In the genomic region with DNA sequence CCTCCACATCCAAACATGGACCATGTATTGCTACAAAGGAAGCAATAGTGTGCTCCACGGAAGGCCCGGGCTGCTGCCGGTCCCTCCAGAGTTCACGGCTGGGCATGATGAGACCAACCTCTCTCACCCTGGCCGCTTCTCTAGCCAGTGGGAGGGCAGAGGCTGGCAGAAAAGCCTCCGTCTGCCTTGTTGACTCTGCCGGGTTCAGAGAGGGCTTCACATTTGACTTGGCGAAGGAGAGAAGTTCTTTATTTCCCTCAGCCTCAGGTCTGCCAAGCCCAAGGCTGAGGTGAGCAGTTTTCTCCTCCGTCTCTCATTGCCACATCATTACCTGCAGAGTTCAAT, we compare ENCODE assay signal across 13 cellular contexts.
A peak's percentile ranks its signal among the peaks of the same experiment; 100 is the strongest.
DNase-seq lines count a peak whose midpoint lies in the region; ATAC-seq and TF ChIP-seq lines count a peak whose summit lies in the region.
"Had no signal": no experiment of that assay in that cellular context is flagged by ENCODE, and none has a peak within 500 bp of the region (broad histone marks: within the 10 kb centered on the region; RNA-seq: fewer than 3 reads in every experiment).

No MANE protein-coding gene starts in this region.

- TF ChIP-seq EP300 in gastroesophageal sphincter (IDR thresholded peaks at IDR 0.05), result no peak
- TF ChIP-seq EP300 in ovary (IDR thresholded peaks at IDR 0.05), result no peak
- TF ChIP-seq EP300 in upper lobe of left lung (IDR thresholded peaks at IDR 0.05), result no peak

- no peaks in the 10 kb centered on the region for H3K36me3 Mint-ChIP-seq in activated T-helper 2 cell treated with anti-CD3 and anti-CD28 coated beads, Interferon-gamma antibody, Interleukin-2, Interleukin-4, amounts not matched to agents 10 μg/mL and 5 μg/mL and 100 μg/mL, durations not matched to agents 14 hours and 24 hours and 36 hours (ENCODE audit: low read depth)
- H3K36me3 Mint-ChIP-seq: stimulated activated memory B cell treated with anti-CD40 and anti-IgM and Interleukin-4, amounts not matched to agents 10 μg/mL and 1 μg/mL and 100 μg/mL, for 72 hours had no signal

- intact Hi-C loops in ovary (cut with DNase I), result loop anchor here in 1 of 4 donors (10.0 kb wide), 1 partner anchor 92 kb away; no protein-coding TSS in a partner anchor
- intact Hi-C loops in activated T-helper 2 cell treated with anti-CD3 and anti-CD28 coated beads, Interferon-gamma antibody, Interleukin-2, Interleukin-4, amounts not matched to agents 10 μg/mL and 5 μg/mL and 100 μg/mL, durations not matched to agents 14 hours and 24 hours and 36 hours (cut with micrococcal nuclease), result no loop called here

- H3K4me3 ChIP-seq in gastroesophageal sphincter (no peak overlapping the region), ovary (no peak overlapping the region), upper lobe of left lung (no peak overlapping the region)

- peaks cover 0 to 54% (median 15%) of the 10 kb centered on the region in 3 donors for H3K4me1 ChIP-seq in gastroesophageal sphincter
- H3K4me1 ChIP-seq in ovary (ENCODE audit: insufficient read depth), result peaks cover 33% of the 10 kb centered on the region
- peaks cover 28 to 48% (median 42%) of the 10 kb centered on the region in 4 donors for H3K4me1 ChIP-seq in upper lobe of left lung

- H3K9me3 ChIP-seq in gastroesophageal sphincter, result no peaks in the 10 kb centered on the region
- no peaks in the 10 kb centered on the region for H3K9me3 ChIP-seq in ovary
- H3K9me3 ChIP-seq in upper lobe of left lung, result no peaks in the 10 kb centered on the region

- H3K27ac ChIP-seq in VCaP, result peak overlapping the region; percentile 34
- peak overlapping the region in 3 of 4 donors; percentile 32 to 65 (median 65) for H3K27ac ChIP-seq in gastroesophageal sphincter
- peak overlapping the region; percentile 50 to 92 for H3K27ac ChIP-seq in ovary
- peak overlapping the region; percentile 12 to 86 (median 76) for H3K27ac ChIP-seq in upper lobe of left lung

- WGBS in gastroesophageal sphincter (ENCODE audit: low coverage in 1 of 2), 2 donors, result 94 to 97% methylated on average over 5 to 8 of the region's 9 CpGs
- WGBS in ovary, 3 donors, result 74 to 81% (median 81%) methylated on average over 9 of the region's 9 CpGs
- WGBS in upper lobe of left lung, 2 donors, result 80 to 91% methylated on average over 9 of the region's 9 CpGs

- no peak for TF ChIP-seq CTCF in VCaP (conservative IDR thresholded peaks at IDR 0.05)
- no peak for TF ChIP-seq CTCF in gastroesophageal sphincter (IDR thresholded peaks at IDR 0.05)
- TF ChIP-seq CTCF in ovary (IDR thresholded peaks at IDR 0.05), result no peak
- TF ChIP-seq CTCF in upper lobe of left lung (IDR thresholded peaks at IDR 0.05), result no peak

- DNase-seq in ovary (no peak), upper lobe of left lung (no peak)
- no peak for DNase-seq in activated T-helper 2 cell treated with anti-CD3 and anti-CD28 coated beads, Interferon-gamma antibody, Interleukin-2, Interleukin-4, amounts not matched to agents 10 μg/mL and 5 μg/mL and 100 μg/mL, durations not matched to agents 14 hours and 24 hours and 36 hours (ENCODE audit: low spot score)
- DNase-seq: activated CD4-positive, alpha-beta T cell treated with anti-CD3 and anti-CD28 coated beads, Interleukin-2, amount 50 U/mL, for 48 hours; activated naive CD4-positive, alpha-beta T cell treated with anti-CD3 and anti-CD28 coated beads for 36 hours; NCI-H2171; nucleus accumbens; stimulated activated CD4-positive, alpha-beta T cell treated with anti-CD3 and anti-CD28 coated beads, Interleukin-2, amount 100 ng/mL, for 24 hours had no signal

- no peak overlapping the region for H3K4me3 Mint-ChIP-seq in activated T-helper 2 cell treated with anti-CD3 and anti-CD28 coated beads, Interferon-gamma antibody, Interleukin-2, Interleukin-4, amounts not matched to agents 10 μg/mL and 5 μg/mL and 100 μg/mL, durations not matched to agents 14 hours and 24 hours and 36 hours (ENCODE audit: low read depth)
- H3K4me3 Mint-ChIP-seq: activated naive CD4-positive, alpha-beta T cell treated with anti-CD3 and anti-CD28 coated beads for 36 hours; stimulated activated memory B cell treated with anti-CD40 and anti-IgM and Interleukin-4, amounts not matched to agents 10 μg/mL and 1 μg/mL and 100 μg/mL, for 72 hours had no signal

- TF ChIP-seq POLR2A in gastroesophageal sphincter (IDR thresholded peaks at IDR 0.05) (no peak), ovary (IDR thresholded peaks at IDR 0.05) (no peak), upper lobe of left lung (IDR thresholded peaks at IDR 0.05) (no peak)

- no peaks in the 10 kb centered on the region for H3K36me3 ChIP-seq in gastroesophageal sphincter
- no peaks in the 10 kb centered on the region for H3K36me3 ChIP-seq in ovary
- H3K36me3 ChIP-seq in upper lobe of left lung, result no peaks in the 10 kb centered on the region

- no peaks in the 10 kb centered on the region for H3K27me3 Mint-ChIP-seq in activated T-helper 2 cell treated with anti-CD3 and anti-CD28 coated beads, Interferon-gamma antibody, Interleukin-2, Interleukin-4, amounts not matched to agents 10 μg/mL and 5 μg/mL and 100 μg/mL, durations not matched to agents 14 hours and 24 hours and 36 hours (ENCODE audit: low read depth)
- H3K27me3 Mint-ChIP-seq: stimulated activated memory B cell treated with anti-CD40 and anti-IgM and Interleukin-4, amounts not matched to agents 10 μg/mL and 1 μg/mL and 100 μg/mL, for 72 hours had no signal

- no peaks in the 10 kb centered on the region for H3K27me3 ChIP-seq in gastroesophageal sphincter
- H3K27me3 ChIP-seq in ovary, result no peaks in the 10 kb centered on the region
- no peaks in the 10 kb centered on the region for H3K27me3 ChIP-seq in upper lobe of left lung

- ATAC-seq in gastroesophageal sphincter, result no peak
- no peak for ATAC-seq in upper lobe of left lung (ENCODE audit: low FRiP score in 2 of 2)
- no peak for ATAC-seq in HG02798 (IDR thresholded peaks at IDR 0.05; ENCODE audit: poor library complexity, unreplicated experiment)
- ATAC-seq in HG02571 (IDR thresholded peaks at IDR 0.05; ENCODE audit: unreplicated experiment), result no peak
- ATAC-seq: stimulated activated memory B cell treated with anti-CD40 and anti-IgM and Interleukin-4, amounts not matched to agents 10 μg/mL and 1 μg/mL and 100 μg/mL, for 72 hours had no signal

- peaks cover 11% of the 10 kb centered on the region for H3K4me1 Mint-ChIP-seq in activated T-helper 2 cell treated with anti-CD3 and anti-CD28 coated beads, Interferon-gamma antibody, Interleukin-2, Interleukin-4, amounts not matched to agents 10 μg/mL and 5 μg/mL and 100 μg/mL, durations not matched to agents 14 hours and 24 hours and 36 hours (ENCODE audit: low read depth)

- no peak overlapping the region for H3K27ac Mint-ChIP-seq in activated T-helper 2 cell treated with anti-CD3 and anti-CD28 coated beads, Interferon-gamma antibody, Interleukin-2, Interleukin-4, amounts not matched to agents 10 μg/mL and 5 μg/mL and 100 μg/mL, durations not matched to agents 14 hours and 24 hours and 36 hours
- H3K27ac Mint-ChIP-seq: activated naive CD4-positive, alpha-beta T cell treated with anti-CD3 and anti-CD28 coated beads for 36 hours had no signal

- no peaks in the 10 kb centered on the region for H3K9me3 Mint-ChIP-seq in activated T-helper 2 cell treated with anti-CD3 and anti-CD28 coated beads, Interferon-gamma antibody, Interleukin-2, Interleukin-4, amounts not matched to agents 10 μg/mL and 5 μg/mL and 100 μg/mL, durations not matched to agents 14 hours and 24 hours and 36 hours
- H3K9me3 Mint-ChIP-seq: activated naive CD4-positive, alpha-beta T cell treated with anti-CD3 and anti-CD28 coated beads for 36 hours; stimulated activated memory B cell treated with anti-CD40 and anti-IgM and Interleukin-4, amounts not matched to agents 10 μg/mL and 1 μg/mL and 100 μg/mL, for 72 hours had no signal
